Comparison of ENCODE assay signal across 8 cellular contexts in the genomic region with DNA sequence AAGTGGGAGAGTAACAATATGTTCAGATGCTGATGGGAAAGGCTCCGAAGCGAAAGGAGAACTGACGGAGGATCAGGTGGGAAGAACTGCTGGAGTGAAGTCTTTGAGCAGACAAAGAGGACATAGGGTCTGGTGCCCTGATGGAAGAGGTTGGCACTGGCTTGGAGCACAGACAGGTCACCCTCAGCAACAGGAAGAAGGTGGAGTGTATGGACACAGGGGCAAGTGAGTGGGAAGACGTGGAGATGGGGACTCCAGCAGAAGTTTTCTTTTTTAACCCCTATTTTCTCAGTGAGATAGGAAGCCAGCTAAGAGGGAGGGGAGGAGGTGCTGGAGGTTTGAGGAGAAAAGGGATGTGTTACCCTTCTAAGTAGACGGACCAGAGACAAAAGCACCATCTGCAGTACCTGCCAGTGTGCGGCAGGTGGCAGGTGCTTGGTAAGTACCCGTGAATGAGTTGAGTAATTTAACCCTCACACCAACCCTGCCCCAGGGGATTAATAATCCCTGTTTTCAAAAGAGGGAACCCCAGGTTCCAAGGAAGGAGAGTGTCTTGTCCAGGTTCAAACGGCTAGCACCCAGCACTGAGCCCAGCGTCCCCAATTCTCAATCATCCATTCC. TPM values are rescaled to one million over a fixed set of nuclear protein-coding genes. Genes with fewer than 3 reads are reported as not detected.
DNase-seq lines count a peak whose midpoint lies in the region; ATAC-seq and TF ChIP-seq lines count a peak whose summit lies in the region.

No MANE protein-coding gene starts in this region.

- no peaks in the 10 kb centered on the region for H3F3A ChIP-seq in SU-DHL-6 (ENCODE audit: insufficient read depth)

- H3K9me2 ChIP-seq in SU-DHL-6 (replicated peaks; ENCODE audit: insufficient read depth, low read length), result no peaks in the 10 kb centered on the region

- no peak overlapping the region for H4K8ac ChIP-seq in neuronal stem cell (ENCODE audit: low read depth, low read length)

- no peaks in the 10 kb centered on the region for H3K36me3 ChIP-seq in Caco-2 (ENCODE audit: control insufficient read depth, insufficient read depth, low read length)
- H3K36me3 ChIP-seq in SU-DHL-6 (ENCODE audit: low read length), result no peaks in the 10 kb centered on the region
- no peaks in the 10 kb centered on the region for H3K36me3 ChIP-seq in neuronal stem cell (replicated peaks in 1 of 2; ENCODE audit: control insufficient read depth in 2 of 2, insufficient read depth in 2 of 2, low read length in 2 of 2)

- POLR2A ChIA-PET in Caco-2 (lab: Charles Lee), result no interaction called here

- no peak overlapping the region for H3K4me3 ChIP-seq in Caco-2 (ENCODE audit: low read depth, low read length)
- no peak overlapping the region for H3K4me3 ChIP-seq in SU-DHL-6 (ENCODE audit: insufficient read depth, low read length, poor library complexity, severe bottlenecking)
- H3K4me3 ChIP-seq in neuronal stem cell (ENCODE audit: low read length in 2 of 2), result no peak overlapping the region

- H3K4me3 Mint-ChIP-seq in Caco-2 (ENCODE audit: unreplicated experiment), result no peak overlapping the region

- H3K9me3 Mint-ChIP-seq in Caco-2 (ENCODE audit: unreplicated experiment), result peaks cover 26% of the 10 kb centered on the region

- H3K27me3 ChIP-seq in Caco-2 (replicated peaks; ENCODE audit: control insufficient read depth, insufficient read depth, low read length) (no peaks in the 10 kb centered on the region), SU-DHL-6 (ENCODE audit: low read length) (no peaks in the 10 kb centered on the region), neuronal stem cell (ENCODE audit: control insufficient read depth in 3 of 3, insufficient read depth in 3 of 3, low read depth in 1 of 3, low read length in 3 of 3) (peaks cover 0 to 20% (median 2%) of the 10 kb centered on the region in 3 experiments)

- H3K18ac ChIP-seq in neuronal stem cell (ENCODE audit: low read length), result no peak overlapping the region

- H3K27ac ChIP-seq in SU-DHL-6 (ENCODE audit: low read depth, low read length), result no peak overlapping the region
- H3K27ac ChIP-seq in neuronal stem cell (replicated peaks; ENCODE audit: low read length), result no peak overlapping the region

- no peak overlapping the region for H3K14ac ChIP-seq in neuronal stem cell (ENCODE audit: low read length)

- BruUV-seq in Caco-2 (replicated peaks; lab: Mats Ljungman, UMichigan), result no TSS peak

- no peak overlapping the region for H2BK12ac ChIP-seq in neuronal stem cell (ENCODE audit: low read length)

- no peaks in the 10 kb centered on the region for H3K4me1 Mint-ChIP-seq in Caco-2 (ENCODE audit: low read depth, unreplicated experiment)

- H3K9me3 ChIP-seq in Caco-2 (no peaks in the 10 kb centered on the region; the same call in 1 of the 2 replicates), SU-DHL-6 (ENCODE audit: insufficient read depth, low read length) (no peaks in the 10 kb centered on the region), neuronal stem cell (replicated peaks in 1 of 2; ENCODE audit: control insufficient read depth in 2 of 2, insufficient read depth in 1 of 2, low read depth in 1 of 2, low read length in 2 of 2) (no peaks in the 10 kb centered on the region)

- no peak overlapping the region for H3K23ac ChIP-seq in neuronal stem cell (ENCODE audit: low read depth, low read length, poor library complexity)

- no peak overlapping the region for H4K91ac ChIP-seq in neuronal stem cell (ENCODE audit: low read depth, low read length, poor library complexity)

- H2AFZ ChIP-seq in SU-DHL-6 (ENCODE audit: low read depth, low read length, severe bottlenecking) (no peak overlapping the region), neuronal stem cell (ENCODE audit: low read length) (no peak overlapping the region)

- peaks cover 11% of the 10 kb centered on the region for H3K27me3 Mint-ChIP-seq in Caco-2 (ENCODE audit: insufficient read depth, unreplicated experiment)

- H3K9ac ChIP-seq in SU-DHL-6 (ENCODE audit: low read length) (no peak overlapping the region), neuronal stem cell (ENCODE audit: low read depth, low read length, poor library complexity) (no peak overlapping the region)

- DNase-seq in Caco-2, result no peak
- peak; percentile 87 for DNase-seq in HT-29 (ENCODE audit: low spot score)
- DNase-seq in iris pigment epithelial cell (ENCODE audit: low read depth), result peak; percentile 54
- DNase-seq in NCI-H1694 treated with DMSO at 0.1 percent for 48 hours (lab: John Stamatoyannopoulos, UW), result no peak
- DNase-seq in neuronal stem cell (ENCODE audit: low spot score), result no peak

- WGBS in neuronal stem cell (ENCODE audit: extremely low coverage in 2 of 2, insufficient read length in 2 of 2, insufficient replicate concordance in 1 of 2), 2 donors, result no CpG with 5 or more reads among the region's 9 CpGs

- CTCF ChIA-PET in Caco-2 (lab: Charles Lee), result no interaction called here

- no peaks in the 10 kb centered on the region for H3K36me3 Mint-ChIP-seq in Caco-2 (ENCODE audit: insufficient read depth, unreplicated experiment)

- H3K27ac Mint-ChIP-seq in Caco-2 (ENCODE audit: unreplicated experiment), result no peak overlapping the region

- no peaks in the 10 kb centered on the region for H3K79me1 ChIP-seq in neuronal stem cell (ENCODE audit: low read depth, low read length)

- peak; percentile 14 to 54 for TF ChIP-seq CTCF in Caco-2 (IDR thresholded peaks at IDR 0.05; ENCODE audit: insufficient read depth in 1 of 2, low read depth in 1 of 2, low read length in 1 of 2, severe bottlenecking in 1 of 2, unreplicated experiment in 1 of 2)
- peak; percentile 49 for TF ChIP-seq CTCF in SU-DHL-6 (IDR thresholded peaks at IDR 0.05; ENCODE audit: insufficient read depth, low read length, poor library complexity, severe bottlenecking)

- no peaks in the 10 kb centered on the region for H3K4me1 ChIP-seq in Caco-2
- no peaks in the 10 kb centered on the region for H3K4me1 ChIP-seq in neuronal stem cell (ENCODE audit: control insufficient read depth in 2 of 2, insufficient read depth in 1 of 2, low read depth in 1 of 2, low read length in 2 of 2)

- no peak for ATAC-seq in GM19324 (IDR thresholded peaks at IDR 0.05; ENCODE audit: low FRiP score, unreplicated experiment)
- no peak for ATAC-seq in GM18867 (IDR thresholded peaks at IDR 0.05; ENCODE audit: unreplicated experiment)

- no peaks in the 10 kb centered on the region for H4K20me1 ChIP-seq in SU-DHL-6 (ENCODE audit: low read depth, low read length)

- H2BK15ac ChIP-seq in neuronal stem cell (ENCODE audit: low read length), result no peak overlapping the region

- H2BK120ac ChIP-seq in neuronal stem cell (ENCODE audit: low read depth, low read length), result no peak overlapping the region

- H3K79me2 ChIP-seq in SU-DHL-6 (ENCODE audit: insufficient read depth, low read length), result no peaks in the 10 kb centered on the region

- H3K4me2 ChIP-seq in SU-DHL-6 (ENCODE audit: low read depth, low read length, poor library complexity, severe bottlenecking) (no peak overlapping the region), neuronal stem cell (ENCODE audit: insufficient read depth, low read length, poor library complexity, severe bottlenecking) (no peak overlapping the region)

- no peak overlapping the region for H2AK5ac ChIP-seq in neuronal stem cell (ENCODE audit: low read depth, low read length)

- intact Hi-C loops in Caco-2 (cut with micrococcal nuclease; ENCODE audit: unreplicated experiment), result loop anchor here (2.0 kb wide), 1 partner anchor 70 kb away; no protein-coding TSS in a partner anchor

- H3K4ac ChIP-seq in neuronal stem cell (ENCODE audit: low read length), result no peak overlapping the region

- no peak overlapping the region for H2BK5ac ChIP-seq in neuronal stem cell (ENCODE audit: low read length)

RNA-seq across cellular contexts. Expression of a gene that starts 11.2 kb away (rescaled TPM):
- total RNA-seq in Caco-2 (2022), result not detected in 2 replicates
- total RNA-seq in HT-29 (2014; rRNA removed; shearing (Covaris generic)), result 0.05 TPM in 1 of 2 replicates, not detected in the other
- 0.06 TPM for polyA plus RNA-seq in neuronal stem cell (2013, experiment 1 of 2)
- polyA plus RNA-seq in neuronal stem cell (2013, experiment 2 of 2), result 0.08 TPM

RNA-seq across cellular contexts. Expression of a gene that starts 19.4 kb away (rescaled TPM):
- 3.6 and 4.9 TPM in 2 replicates for total RNA-seq in Caco-2 (2022)
- 13.6 and 17.8 TPM in 2 replicates for total RNA-seq in HT-29 (2014; rRNA removed; shearing (Covaris generic))
- polyA plus RNA-seq in neuronal stem cell (2013, experiment 1 of 2), result 4.1 TPM
- polyA plus RNA-seq in neuronal stem cell (2013, experiment 2 of 2), result 5.0 TPM

RNA-seq across cellular contexts. Expression of a gene that starts 39.1 kb away (rescaled TPM):
- not detected in 2 replicates for total RNA-seq in Caco-2 (2022)
- not detected in 2 replicates for total RNA-seq in HT-29 (2014; rRNA removed; shearing (Covaris generic))
- not detected for polyA plus RNA-seq in neuronal stem cell (2013, experiment 1 of 2)
- not detected for polyA plus RNA-seq in neuronal stem cell (2013, experiment 2 of 2)

RNA-seq across cellular contexts. Expression of a gene that starts 48.4 kb away (rescaled TPM):
- not detected in 2 replicates for total RNA-seq in Caco-2 (2022)
- not detected in 2 replicates for total RNA-seq in HT-29 (2014; rRNA removed; shearing (Covaris generic))
- polyA plus RNA-seq in neuronal stem cell (2013, experiment 1 of 2), result not detected
- not detected for polyA plus RNA-seq in neuronal stem cell (2013, experiment 2 of 2)

Comparison
In these comparisons a context has a peak if more than half of its experiments do, and no peak if none do; other contexts are left out.
1. DNase-seq: peak in HT-29 (single experiment) and iris pigment epithelial cell (single experiment); none in Caco-2 (0 of 2), NCI-H1694 treated with DMSO at 0.1 percent for 48 hours (single experiment) and neuronal stem cell (single experiment).